1 cellular context compared by ENCODE assay signal in the genomic region with DNA sequence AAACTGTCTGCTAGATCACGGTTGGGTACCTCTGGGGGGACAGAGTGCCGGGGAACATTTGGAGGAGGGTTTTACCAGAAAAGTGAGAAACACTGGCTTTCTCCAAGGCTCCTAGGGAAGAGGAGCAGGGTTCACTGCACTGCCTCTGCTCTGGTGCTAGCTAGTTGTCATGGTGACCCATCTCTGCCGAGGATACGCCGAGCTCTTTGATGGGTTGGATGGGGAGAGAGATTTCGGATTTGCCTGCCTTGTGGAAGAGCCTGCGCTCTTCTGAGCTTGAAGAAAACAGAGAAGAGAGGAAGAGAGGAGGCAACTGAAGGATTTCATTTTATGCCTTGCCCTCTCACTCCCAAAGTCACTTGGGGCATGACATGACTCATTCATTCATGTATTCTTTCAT.
TF ChIP-seq lines count a peak whose summit lies in the region.

No MANE protein-coding gene starts in this region.

TF ChIP-seq in IMR-90, 13 proteins besides CTCF, POLR2A, EP300 and RAD21 (continued from another document):
- TF ChIP-seq FOS (IDR thresholded peaks at IDR 0.05; ENCODE audit: low read depth, low read length) (no peak), BHLHE40 (IDR thresholded peaks at IDR 0.05; ENCODE audit: low read depth, low read length) (no peak), MXI1 (IDR thresholded peaks at IDR 0.05; ENCODE audit: borderline replicate concordance, low read depth, low read length) (no peak), MAZ (IDR thresholded peaks at IDR 0.05; ENCODE audit: borderline replicate concordance, low read depth, low read length) (no peak), SMC3 (IDR thresholded peaks at IDR 0.05; ENCODE audit: low read depth, low read length) (no peak)
